ENCODE assay signal across 1 cellular context in genomic region chr4:39042365-39042764, GRCh38.
TF ChIP-seq lines count a peak whose summit lies in the region.

No MANE protein-coding gene starts in this region.

TF ChIP-seq in WTC11, 78 proteins besides CTCF, POLR2A, EP300 and RAD21 (continued from another document):
- TF ChIP-seq EMX1 (CRISPR knock-in tag; IDR thresholded peaks at IDR 0.05) (no peak), NR3C1 (CRISPR knock-in tag; conservative IDR thresholded peaks at IDR 0.05; ENCODE audit: low read depth) (no peak), ZNF138 (CRISPR knock-in tag; conservative IDR thresholded peaks at IDR 0.05) (no peak), MLX (CRISPR knock-in tag; IDR thresholded peaks at IDR 0.05) (no peak)
